1 cellular context compared by ENCODE assay signal in genomic region chr7:149873074-149873967, GRCh38.
TF ChIP-seq lines count a peak whose summit lies in the region.

No MANE protein-coding gene starts in this region.

TF ChIP-seq in K562, 482 proteins besides CTCF, POLR2A, EP300 and RAD21 (continued from another document and continues in another):
- no peak for TF ChIP-seq TEAD4 (IDR thresholded peaks at IDR 0.05; ENCODE audit: low read length)
- peak; percentile 91; the same call in 1 of the 2 replicates for TF ChIP-seq TEAD4 (CRISPR knock-in tag; IDR thresholded peaks at IDR 0.05; ENCODE audit: borderline replicate concordance)
- no peak for TF ChIP-seq NCOA1 (IDR thresholded peaks at IDR 0.05; ENCODE audit: low read depth)
- no peak; the same call in none of the 2 replicates for TF ChIP-seq USF1 (CRISPR knock-in tag; IDR thresholded peaks at IDR 0.05)
- TF ChIP-seq KLF1 (tag; IDR thresholded peaks at IDR 0.05), result no peak
- no peak for TF ChIP-seq SRSF3 (IDR thresholded peaks at IDR 0.05; ENCODE audit: insufficient read depth, low read length)
- peak; percentile 99 for TF ChIP-seq PBX2 (CRISPR knock-in tag; IDR thresholded peaks at IDR 0.05; ENCODE audit: low read depth)
- TF ChIP-seq PBX2 (tag; conservative IDR thresholded peaks at IDR 0.05; ENCODE audit: low read depth), result peak; percentile 89
- no peak; the same call in 1 of the 2 replicates for TF ChIP-seq GATAD2B (IDR thresholded peaks at IDR 0.05; ENCODE audit: borderline replicate concordance)
- TF ChIP-seq KAT2B (IDR thresholded peaks at IDR 0.05; ENCODE audit: low read depth, low read length), result no peak
- no peak; the same call in 1 of the 2 replicates for TF ChIP-seq ZBTB43 (CRISPR knock-in tag; IDR thresholded peaks at IDR 0.05)
- TF ChIP-seq CLOCK (CRISPR knock-in tag; IDR thresholded peaks at IDR 0.05; ENCODE audit: borderline replicate concordance), result no peak
- TF ChIP-seq RBFOX2 (IDR thresholded peaks at IDR 0.05; ENCODE audit: low read depth, low read length), result peak; percentile 86
- TF ChIP-seq SREBF1 (IDR thresholded peaks at IDR 0.05; ENCODE audit: borderline replicate concordance, low read depth, low read length), result no peak
- TF ChIP-seq CBX8 (IDR thresholded peaks at IDR 0.05; ENCODE audit: borderline replicate concordance, extremely low read depth, low read depth, low read length, poor library complexity, severe bottlenecking), result no peak
- TF ChIP-seq ZNF316 (IDR thresholded peaks at IDR 0.05), result no peak
- no peak for TF ChIP-seq ZNF79 (CRISPR knock-in tag; IDR thresholded peaks at IDR 0.05; ENCODE audit: low read depth)
- TF ChIP-seq MBD1 (CRISPR knock-in tag; IDR thresholded peaks at IDR 0.05), result no peak
- TF ChIP-seq CEBPZ (IDR thresholded peaks at IDR 0.05; ENCODE audit: borderline replicate concordance, low read depth, low read length), result no peak
- TF ChIP-seq PCBP2 (IDR thresholded peaks at IDR 0.05; ENCODE audit: low read depth, low read length, poor library complexity, severe bottlenecking), result no peak
- TF ChIP-seq TBL1XR1 (IDR thresholded peaks at IDR 0.05; ENCODE audit: low read length in 2 of 2), result no peak
- no peak for TF ChIP-seq AFF1 (IDR thresholded peaks at IDR 0.05; ENCODE audit: low read depth in 1 of 2, partially characterized antibody in 2 of 2)
- TF ChIP-seq TFE3 (CRISPR knock-in tag; IDR thresholded peaks at IDR 0.05), result no peak
- peak; percentile 63 for TF ChIP-seq KDM5B (IDR thresholded peaks at IDR 0.05; ENCODE audit: insufficient replicate concordance, low read depth, low read length)
- TF ChIP-seq TARDBP (IDR thresholded peaks at IDR 0.05), result peak; percentile 86
- TF ChIP-seq ZNF584 (CRISPR knock-in tag; IDR thresholded peaks at IDR 0.05; ENCODE audit: low read depth), result no peak
- TF ChIP-seq ESRRA (IDR thresholded peaks at IDR 0.05; ENCODE audit: borderline replicate concordance, low read depth), result 0 out of 2 replicates have a peak, but pooled peaks have one; percentile 13
- 0 out of 2 replicates have a peak, but pooled peaks have one; percentile 18 for TF ChIP-seq ZNF224 (CRISPR knock-in tag; IDR thresholded peaks at IDR 0.05)
- no peak for TF ChIP-seq PTTG1 (tag; IDR thresholded peaks at IDR 0.05; ENCODE audit: low read depth)
- peak; percentile 82 for TF ChIP-seq RB1 (IDR thresholded peaks at IDR 0.05; ENCODE audit: low read depth)
- TF ChIP-seq DACH1 (IDR thresholded peaks at IDR 0.05; ENCODE audit: partially characterized antibody), result no peak
- TF ChIP-seq ATF6 (CRISPR knock-in tag; IDR thresholded peaks at IDR 0.05), result no peak
- TF ChIP-seq MAFG (tag; conservative IDR thresholded peaks at IDR 0.05), result no peak
- no peak for TF ChIP-seq XRCC5 (IDR thresholded peaks at IDR 0.05; ENCODE audit: low read depth, low read length)
- no peak for TF ChIP-seq GMEB1 (CRISPR knock-in tag; IDR thresholded peaks at IDR 0.05)
- TF ChIP-seq ARID2 (IDR thresholded peaks at IDR 0.05), result no peak
